In the genomic region with DNA sequence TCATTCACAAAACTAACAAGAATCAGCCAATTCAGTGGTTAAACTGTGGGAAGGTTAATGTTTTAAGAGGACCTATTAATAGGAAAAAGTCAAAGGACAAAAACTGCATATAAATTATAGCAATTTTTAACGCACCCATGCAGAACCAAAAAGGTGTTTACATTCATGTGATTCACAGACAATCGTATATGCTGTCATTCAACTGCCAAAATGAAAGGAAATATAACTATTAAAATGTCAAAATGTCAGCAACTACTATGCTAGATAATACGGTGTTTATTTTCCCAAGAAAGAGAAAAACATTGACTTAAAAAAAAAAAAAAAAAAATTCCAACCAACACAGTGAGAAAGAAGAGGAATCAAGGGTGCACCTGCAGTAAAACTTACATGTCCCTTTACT, we compare ENCODE assay signal across 19 cellular contexts.
"Had no signal": no experiment of that assay in that cellular context is flagged by ENCODE, and none has a peak within 500 bp of the region (broad histone marks: within the 10 kb centered on the region; RNA-seq: fewer than 3 reads in every experiment).

No MANE protein-coding gene starts in this region.

- H3K4me3 Mint-ChIP-seq: neural progenitor cell; stimulated activated naive CD8-positive, alpha-beta T cell treated with anti-CD3 and anti-CD28 coated beads, Interleukin-15, Interleukin-2, amounts not matched to agents 100 ng/mL and 50 ng/mL, for 24 hours; T-helper 1 cell treated with Interleukin-12 subunit alpha and Interleukin-12 subunit beta and Interleukin-4 antibody, amounts not matched to agents 30 μg/mL and 1 μg/mL, for 36 hours had no signal

- H3K36me3 ChIP-seq: neural progenitor cell, ovary had no signal

- H3K27ac Mint-ChIP-seq: neural progenitor cell had no signal

- H3K4me1 ChIP-seq: upper lobe of right lung had no signal

- FAIRE-seq: colon, frontal cortex, keratinocyte, TTC549 had no signal

- DNase-seq: activated CD4-positive, alpha-beta T cell treated with anti-CD3 and anti-CD28 coated beads, Interleukin-2, amount 50 U/mL, for 1 hour; activated CD4-positive, CD25-positive, alpha-beta regulatory T cell; activated naive CD4-positive, alpha-beta T cell; activated T-cell treated with anti-CD3 and anti-CD28 coated beads, Interleukin-2, amount 50 U/mL, for 48 hours; heart right ventricle; left ventricle myocardium superior; mesenchymal stem cell; ovary; stimulated activated CD4-positive, alpha-beta T cell treated with anti-CD3 and anti-CD28 coated beads, Interleukin-12 subunit alpha, Interleukin-12 subunit beta, amount 100 ng/mL, for 4 hours; stimulated activated CD4-positive, alpha-beta T cell treated with anti-CD3 and anti-CD28 coated beads, Interleukin-2, amount 100 ng/mL, for 48 hours; stimulated activated CD8-positive, alpha-beta memory T cell treated with anti-CD3 and anti-CD28 coated beads, Interleukin-4, amount 100 ng/mL, for 48 hours; upper lobe of right lung had no signal

- H3K27me3 ChIP-seq: heart right ventricle, neural progenitor cell, ovary, upper lobe of right lung had no signal

- H3K9me3 ChIP-seq: heart right ventricle, ovary, upper lobe of right lung had no signal

- H3K27me3 Mint-ChIP-seq: stimulated activated naive CD8-positive, alpha-beta T cell treated with anti-CD3 and anti-CD28 coated beads, Interleukin-15, Interleukin-2, amounts not matched to agents 100 ng/mL and 50 ng/mL, for 24 hours had no signal

- ATAC-seq: heart right ventricle, left ventricle myocardium superior, upper lobe of right lung had no signal

- H3K4me3 ChIP-seq: heart right ventricle, neural progenitor cell, ovary, upper lobe of right lung had no signal

- H3K27ac ChIP-seq: ovary, upper lobe of right lung had no signal

- H3K9me3 Mint-ChIP-seq: neural progenitor cell; stimulated activated naive CD8-positive, alpha-beta T cell treated with anti-CD3 and anti-CD28 coated beads, Interleukin-15, Interleukin-2, amounts not matched to agents 100 ng/mL and 50 ng/mL, for 24 hours; T-helper 1 cell treated with Interleukin-12 subunit alpha and Interleukin-12 subunit beta and Interleukin-4 antibody, amounts not matched to agents 30 μg/mL and 1 μg/mL, for 36 hours had no signal

- H3K4me1 Mint-ChIP-seq: neural progenitor cell had no signal
